22 cellular contexts compared by ENCODE assay signal in genomic region chr7:127874049-127874636, GRCh38.
DNase-seq lines count a peak whose midpoint lies in the region; ATAC-seq, FAIRE-seq and TF ChIP-seq lines count a peak whose summit lies in the region.
"Had no signal": no experiment of that assay in that cellular context is flagged by ENCODE, and none has a peak within 500 bp of the region (broad histone marks: within the 10 kb centered on the region; RNA-seq: fewer than 3 reads in every experiment).

No MANE protein-coding gene starts in this region.

- CTCF ChIA-PET in GM12878 (lab: Yijun Ruan, JAX) = no interaction called here

- H3K4me2 ChIP-seq in GM12878 (ENCODE audit: control insufficient read depth, insufficient read depth) = no peak overlapping the region

- no peak overlapping the region for H3K4me3 ChIP-seq in GM12878
- H3K4me3 ChIP-seq: right atrium auricular region had no signal

- H3K27me3 ChIP-seq in GM12878 (replicated peaks in 1 of 2; ENCODE audit: control insufficient read depth in 2 of 2, insufficient read depth in 2 of 2, low read length in 1 of 2) = no peaks in the 10 kb centered on the region
- H3K27me3 ChIP-seq: brain microvascular endothelial cell, right atrium auricular region had no signal

- no peak for TF ChIP-seq EP300 in GM12878 (IDR thresholded peaks at IDR 0.05; ENCODE audit: borderline replicate concordance in 1 of 2, control insufficient read depth in 1 of 2, low read depth in 2 of 2, low read length in 2 of 2)

- peak; percentile 13 for FAIRE-seq in GM12891 (lab: Jason Lieb, UNC)
- FAIRE-seq in GM12878 (lab: Jason Lieb, UNC) = no peak

- RAD21 ChIA-PET in GM12878 (lab: Charles Lee; ENCODE audit: unreplicated experiment) = interaction anchor here (0.7 to 1.4 kb wide), 2 partner anchors 26 to 30 kb away, joined by 3 read pairs; no protein-coding TSS in a partner anchor

- no peak overlapping the region for H2AFZ ChIP-seq in GM12878 (ENCODE audit: control insufficient read depth, low read depth, low read length)

- no peaks in the 10 kb centered on the region; a peak in 2 of 4 replicates for H3K36me3 ChIP-seq in GM12878 (ENCODE audit: control insufficient read depth in 2 of 2, insufficient read depth in 2 of 2, low read length in 1 of 2)
- H3K36me3 ChIP-seq: brain microvascular endothelial cell, right atrium auricular region had no signal

- POLR2A ChIA-PET in GM12878 (lab: Charles Lee) = interaction anchor here (0.9 kb wide), 1 partner anchor 10 kb away, joined by 5 read pairs; no protein-coding TSS in a partner anchor

- H4K20me1 ChIP-seq in GM12878 (ENCODE audit: control insufficient read depth, insufficient read depth) = no peaks in the 10 kb centered on the region

- WGBS in GM12878 (ENCODE audit: insufficient coverage, insufficient replicate concordance, low lambda C conversion rate, missing lambda C conversion rate) = 53% methylated on average over 2 of the region's 2 CpGs

- peaks cover 11% of the 10 kb centered on the region for H3K79me2 ChIP-seq in GM12878 (ENCODE audit: control insufficient read depth, insufficient read depth, low read length)

- no TSS peak for BruUV-seq in GM12878 (replicated peaks; lab: Mats Ljungman, UMichigan)

- peaks cover 7% of the 10 kb centered on the region; the same call in 1 of the 2 replicates for H3K4me1 ChIP-seq in GM12878 (ENCODE audit: control insufficient read depth, insufficient read depth, low read length)

- in situ Hi-C loops in GM12878 (cut with MboI) = no loop called here

- SMC1A ChIA-PET in GM12878 (lab: Charles Lee; ENCODE audit: uncharacterized antibody, unreplicated experiment) = interaction anchor here (0.8 to 1.0 kb wide), 3 partner anchors 25 to 153 kb away, joined by 3 read pairs; no protein-coding TSS in a partner anchor

- no peaks in the 10 kb centered on the region; the same call in 1 of the 3 replicates for H3K9me3 ChIP-seq in GM12878 (replicated peaks; ENCODE audit: control insufficient read depth, insufficient read depth, low read length)
- H3K9me3 ChIP-seq: Caco-2, right atrium auricular region had no signal

- TF ChIP-seq POLR2A in GM12891 (IDR thresholded peaks at IDR 0.05; ENCODE audit: low read depth, low read length) (no peak), GM12878 (IDR thresholded peaks at IDR 0.05; ENCODE audit: low read depth, low read length) (no peak)

- ATAC-seq in HG03442 (IDR thresholded peaks at IDR 0.05; ENCODE audit: unreplicated experiment) = peak; percentile 38
- ATAC-seq in GM12878 = peak; percentile 78
- ATAC-seq: Right ventricle myocardium inferior had no signal

- TF ChIP-seq CTCF in GM12878 (IDR thresholded peaks at IDR 0.05 in 2 of 3, conservative IDR thresholded peaks at IDR 0.05 in 1 of 3; ENCODE audit: control insufficient read depth in 2 of 3, extremely low read depth in 1 of 3, insufficient read depth in 1 of 3, low read depth in 3 of 3, low read length in 3 of 3) = no peak

- no peak overlapping the region for H3K27ac ChIP-seq in GM12878 (ENCODE audit: control insufficient read depth, insufficient read depth)
- H3K27ac ChIP-seq: brain microvascular endothelial cell, right atrium auricular region had no signal

- no peak overlapping the region for H3K9ac ChIP-seq in GM12878 (ENCODE audit: control insufficient read depth, insufficient read depth, low read length)

- TF ChIP-seq RAD21 in GM12878 (IDR thresholded peaks at IDR 0.05; ENCODE audit: insufficient read depth, low read depth, low read length) = no peak

- peak; percentile 23 for DNase-seq in NCI-H2107 treated with DMSO at 0.1 percent for 48 hours (lab: John Stamatoyannopoulos, UW; ENCODE audit: unreplicated experiment)
- DNase-seq in NCI-H2107 (lab: John Stamatoyannopoulos, UW) = no peak
- no peak for DNase-seq in GM12891 (ENCODE audit: insufficient read length, low spot score)
- no peak for DNase-seq in GM12878 (ENCODE audit: low read depth, low spot score)
- DNase-seq in NCI-H510A treated with DMSO at 0.1 percent for 48 hours (lab: John Stamatoyannopoulos, UW) = no peak
- DNase-seq in SIG-M5 treated with dmso at 0.1 percent for 504 hours (lab: John Stamatoyannopoulos, UW; ENCODE audit: unreplicated experiment) = no peak
- DNase-seq in AG08395 (ENCODE audit: low spot score) = no peak
- DNase-seq: activated CD4-positive, alpha-beta T cell treated with anti-CD3 and anti-CD28 coated beads, Interleukin-2, amount 10 ng/mL, durations not matched to agents 7 days and 5 days; activated naive CD8-positive, alpha-beta T cell treated with anti-CD3 and anti-CD28 coated beads, Interleukin-2, amount 10 ng/mL, durations not matched to agents 7 days and 5 days; brain microvascular endothelial cell; Caco-2; effector memory CD4-positive, alpha-beta T cell; GOT3; Karpas-422; mammary epithelial cell; NCI-H187 treated with DMSO at 0.1 percent for 48 hours; NCI-H526 treated with DMSO at 0.1 percent for 48 hours; stimulated activated CD4-positive, alpha-beta T cell treated with anti-CD3 and anti-CD28 coated beads, Interleukin-12 subunit alpha, Interleukin-12 subunit beta, amount 100 ng/mL, for 4 hours; stimulated activated CD8-positive, alpha-beta memory T cell treated with anti-CD3 and anti-CD28 coated beads, Interleukin-4, amount 100 ng/mL, for 48 hours had no signal

- intact Hi-C loops in GM12878 (cut with micrococcal nuclease; ENCODE audit: unreplicated experiment) = no loop called here

TF ChIP-seq in GM12891, 5 proteins besides CTCF, POLR2A, EP300 and RAD21:
- no peak for TF ChIP-seq SPI1 (IDR thresholded peaks at IDR 0.05; ENCODE audit: low read depth, low read length)
- TF ChIP-seq TAF1 (IDR thresholded peaks at IDR 0.05; ENCODE audit: low read depth, low read length) = no peak
- TF ChIP-seq POU2F2 (IDR thresholded peaks at IDR 0.05; ENCODE audit: low read depth, low read length) = no peak
- TF ChIP-seq POLR2AphosphoS5 (IDR thresholded peaks at IDR 0.05; ENCODE audit: low read depth, low read length) = no peak
- no peak for TF ChIP-seq PAX5 (IDR thresholded peaks at IDR 0.05; ENCODE audit: insufficient read depth, low read length, severe bottlenecking)
TF ChIP-seq in GM12891: peak in this region for 0.

TF ChIP-seq in GM12878, 131 proteins besides CTCF, POLR2A, EP300 and RAD21:
- TF ChIP-seq TARDBP (IDR thresholded peaks at IDR 0.05; ENCODE audit: borderline replicate concordance) (no peak), IKZF2 (IDR thresholded peaks at IDR 0.05) (0 out of 4 replicates have a peak, but pooled peaks of 1 of the 2 experiments have one; percentile 19), JUNB (IDR thresholded peaks at IDR 0.05) (peak; percentile 43; the same call in 1 of the 2 replicates), BRCA1 (IDR thresholded peaks at IDR 0.05; ENCODE audit: low read depth, low read length) (no peak), POU2F2 (IDR thresholded peaks at IDR 0.05; ENCODE audit: borderline replicate concordance, low read depth, low read length) (no peak), RAD51 (IDR thresholded peaks at IDR 0.05) (peak; percentile 42; the same call in 1 of the 2 replicates), IRF4 (IDR thresholded peaks at IDR 0.05; ENCODE audit: low read depth, low read length) (0 out of 2 replicates have a peak, but pooled peaks have one; percentile 10), RUNX3 (IDR thresholded peaks at IDR 0.05; ENCODE audit: low read length) (peak; percentile 37; the same call in 1 of the 2 replicates), ETV6 (conservative IDR thresholded peaks at IDR 0.05 in 1 of 2, IDR thresholded peaks at IDR 0.05 in 1 of 2; ENCODE audit: borderline replicate concordance in 1 of 2, low read depth in 1 of 2) (no peak)
